1 cellular context compared by ENCODE assay signal in the genomic region with DNA sequence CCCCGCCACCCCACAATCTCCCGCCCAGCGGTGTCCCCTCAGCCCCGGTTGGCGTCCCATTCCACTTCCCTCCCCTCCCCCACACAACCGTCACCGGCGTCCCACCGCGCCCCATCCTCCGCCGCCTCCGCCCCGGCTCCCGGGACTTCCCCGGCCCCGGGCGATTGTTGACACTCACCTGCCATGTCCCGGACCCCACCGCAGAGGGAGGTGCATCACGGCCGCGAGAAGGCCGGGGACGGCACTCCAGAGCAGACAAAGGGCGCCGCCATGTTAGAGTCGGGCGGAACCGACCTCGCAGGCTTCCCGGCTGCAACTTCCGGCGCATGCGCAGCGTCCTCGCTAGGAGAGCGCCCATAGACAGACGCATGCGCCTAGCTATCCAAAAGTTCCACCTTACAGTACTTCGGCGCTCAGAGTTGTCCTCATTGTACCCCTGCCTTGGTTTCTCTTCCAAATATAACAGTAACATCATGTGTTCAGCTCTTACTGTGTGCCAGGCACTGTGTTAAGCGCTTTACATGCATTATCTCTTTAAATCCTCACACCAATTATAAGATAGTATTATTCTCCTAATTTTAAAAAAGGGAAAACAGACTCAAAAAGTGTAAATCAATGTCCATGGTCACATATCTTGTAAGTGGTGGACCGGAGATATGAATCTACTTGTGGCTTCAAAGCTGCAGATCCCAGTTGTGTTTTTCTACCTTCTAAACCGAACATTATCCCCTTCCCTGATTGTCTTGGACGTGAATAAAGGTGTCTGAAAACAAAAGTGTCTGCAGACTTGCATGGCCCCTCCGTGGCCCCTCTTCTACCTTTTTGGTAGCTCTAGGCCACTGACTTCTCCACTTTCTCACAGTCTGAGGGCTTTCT.
A peak's percentile ranks its signal among the peaks of the same experiment; 100 is the strongest.
TF ChIP-seq lines count a peak whose summit lies in the region.

TSS of gene ZBTB17 (minus strand) at position 297 of the 876 bp plus-strand sequence. CDS start 27,606 bp downstream, outside the sequence.

TF ChIP-seq in SK-N-SH, 30 proteins besides CTCF, POLR2A, EP300 and RAD21 (continued from another document):
- TF ChIP-seq ELF1 (IDR thresholded peaks at IDR 0.05) (peak; percentile 98), FOSL2 (IDR thresholded peaks at IDR 0.05; ENCODE audit: borderline replicate concordance, low read depth) (no peak), NFIC (IDR thresholded peaks at IDR 0.05; ENCODE audit: borderline replicate concordance) (no peak), RCOR1 (IDR thresholded peaks at IDR 0.05; ENCODE audit: low read length) (no peak; the same call in 1 of the 2 replicates), MXI1 (IDR thresholded peaks at IDR 0.05; ENCODE audit: low read depth, low read length) (peak; percentile 14; the same call in 1 of the 2 replicates), PBX3 (IDR thresholded peaks at IDR 0.05) (no peak), MEF2A (IDR thresholded peaks at IDR 0.05; ENCODE audit: borderline replicate concordance, low read depth) (no peak), TEAD4 (IDR thresholded peaks at IDR 0.05; ENCODE audit: borderline replicate concordance, insufficient read depth) (no peak), CHD2 (IDR thresholded peaks at IDR 0.05; ENCODE audit: low read length, partially characterized antibody) (no peak), JUND (IDR thresholded peaks at IDR 0.05) (no peak), SIN3A (IDR thresholded peaks at IDR 0.05; ENCODE audit: borderline replicate concordance, low read depth, low read length) (no peak; the same call in 1 of the 2 replicates)
- TF ChIP-seq, protein P1, sequence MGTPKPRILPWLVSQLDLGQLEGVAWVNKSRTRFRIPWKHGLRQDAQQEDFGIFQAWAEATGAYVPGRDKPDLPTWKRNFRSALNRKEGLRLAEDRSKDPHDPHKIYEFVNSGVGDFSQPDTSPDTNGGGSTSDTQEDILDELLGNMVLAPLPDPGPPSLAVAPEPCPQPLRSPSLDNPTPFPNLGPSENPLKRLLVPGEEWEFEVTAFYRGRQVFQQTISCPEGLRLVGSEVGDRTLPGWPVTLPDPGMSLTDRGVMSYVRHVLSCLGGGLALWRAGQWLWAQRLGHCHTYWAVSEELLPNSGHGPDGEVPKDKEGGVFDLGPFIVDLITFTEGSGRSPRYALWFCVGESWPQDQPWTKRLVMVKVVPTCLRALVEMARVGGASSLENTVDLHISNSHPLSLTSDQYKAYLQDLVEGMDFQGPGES (IDR thresholded peaks at IDR 0.05; ENCODE audit: low read depth, low read length), result no peak
